In genomic region chr2:163347982-163348842, GRCh38 we compare ENCODE assay signal across 8 cellular contexts.
DNase-seq lines count a peak whose midpoint lies in the region; ATAC-seq and TF ChIP-seq lines count a peak whose summit lies in the region.

No MANE protein-coding gene starts in this region.

- peak; percentile 67 for DNase-seq in AG09309 (ENCODE audit: low read depth)
- peak; percentile 93 for DNase-seq in dedifferentiated amniotic fluid mesenchymal stem cell (ENCODE audit: extremely low spot score)
- no peak for DNase-seq in stimulated activated effector memory CD8-positive, alpha-beta T cell treated with anti-CD3 and anti-CD28 coated beads, Interleukin-12 subunit alpha, Interleukin-12 subunit beta, amount 100 ng/mL, for 72 hours (ENCODE audit: low spot score in 2 of 2)
- no peak for DNase-seq in stimulated activated CD4-positive, alpha-beta T cell treated with anti-CD3 and anti-CD28 coated beads, Interleukin-2, amount 100 ng/mL, for 48 hours
- no peak for DNase-seq in GM10266 (ENCODE audit: extremely low spot score)

- 4% methylated on average over 45 of the region's 46 CpGs for WGBS in HUES64

- H3K27me3 ChIP-seq in HUES64 (ENCODE audit: insufficient read depth, low read length) (no peaks in the 10 kb centered on the region), layer of hippocampus (ENCODE audit: control insufficient read depth, insufficient read depth, low read length) (no peaks in the 10 kb centered on the region)

- no peak overlapping the region for H3K4me3 Mint-ChIP-seq in stimulated activated effector memory CD8-positive, alpha-beta T cell treated with anti-CD3 and anti-CD28 coated beads, Interleukin-12 subunit alpha, Interleukin-12 subunit beta, amount 100 ng/mL, for 72 hours

- H3K27ac Mint-ChIP-seq in stimulated activated effector memory CD8-positive, alpha-beta T cell treated with anti-CD3 and anti-CD28 coated beads, Interleukin-12 subunit alpha, Interleukin-12 subunit beta, amount 100 ng/mL, for 72 hours = no peak overlapping the region

- H3K4me3 ChIP-seq in AG09309 (ENCODE audit: control insufficient read depth, low read depth, low read length) = peak overlapping the region; percentile 48
- H3K4me3 ChIP-seq in HUES64 (ENCODE audit: low read length) = peak overlapping the region; percentile 50

- no peaks in the 10 kb centered on the region for H3K4me1 Mint-ChIP-seq in stimulated activated effector memory CD8-positive, alpha-beta T cell treated with anti-CD3 and anti-CD28 coated beads, Interleukin-12 subunit alpha, Interleukin-12 subunit beta, amount 100 ng/mL, for 72 hours

- H3K36me3 Mint-ChIP-seq in stimulated activated effector memory CD8-positive, alpha-beta T cell treated with anti-CD3 and anti-CD28 coated beads, Interleukin-12 subunit alpha, Interleukin-12 subunit beta, amount 100 ng/mL, for 72 hours = no peaks in the 10 kb centered on the region

- H3K27ac ChIP-seq in HUES64 (ENCODE audit: low read depth, low read length) = peak overlapping the region; percentile 75
- H3K27ac ChIP-seq in layer of hippocampus (ENCODE audit: low read depth, low read length) = peak overlapping the region; percentile 43

- peak overlapping the region; percentile 71 for H3K9ac ChIP-seq in HUES64 (ENCODE audit: low read depth, low read length)

- peaks cover 13% of the 10 kb centered on the region for H3K9me3 Mint-ChIP-seq in stimulated activated effector memory CD8-positive, alpha-beta T cell treated with anti-CD3 and anti-CD28 coated beads, Interleukin-12 subunit alpha, Interleukin-12 subunit beta, amount 100 ng/mL, for 72 hours

- peak; percentile 46 for ATAC-seq in stimulated activated effector memory CD8-positive, alpha-beta T cell treated with anti-CD3 and anti-CD28 coated beads, Interleukin-12 subunit alpha, Interleukin-12 subunit beta, amount 100 ng/mL, for 72 hours
- no peak for ATAC-seq in HG02623 (IDR thresholded peaks at IDR 0.05; ENCODE audit: unreplicated experiment)

- no peak for TF ChIP-seq CTCF in AG09309 (IDR thresholded peaks at IDR 0.05; ENCODE audit: control insufficient read depth, insufficient read depth, low read depth, low read length, missing control alignments)
- TF ChIP-seq CTCF in GM10266 (IDR thresholded peaks at IDR 0.05; ENCODE audit: control insufficient read depth, insufficient read depth, low read depth, missing control alignments) = no peak

- H3K9me3 ChIP-seq in HUES64 (ENCODE audit: insufficient read depth, low read depth, low read length) = no peaks in the 10 kb centered on the region

- H3K36me3 ChIP-seq in HUES64 (ENCODE audit: insufficient read depth, low read length) = no peaks in the 10 kb centered on the region

- peaks cover 41% of the 10 kb centered on the region for H3K4me1 ChIP-seq in HUES64 (ENCODE audit: insufficient read depth, low read length)

Comparison
In these comparisons a context has a peak if more than half of its experiments do, and no peak if none do; other contexts are left out.
1. DNase-seq: peak in AG09309 (single experiment) and dedifferentiated amniotic fluid mesenchymal stem cell (single experiment); none in stimulated activated effector memory CD8-positive, alpha-beta T cell treated with anti-CD3 and anti-CD28 coated beads, Interleukin-12 subunit alpha, Interleukin-12 subunit beta, amount 100 ng/mL, for 72 hours (0 of 2), stimulated activated CD4-positive, alpha-beta T cell treated with anti-CD3 and anti-CD28 coated beads, Interleukin-2, amount 100 ng/mL, for 48 hours (0 of 2) and GM10266 (single experiment).